Comparison of ENCODE assay signal across 30 cellular contexts in the genomic region with DNA sequence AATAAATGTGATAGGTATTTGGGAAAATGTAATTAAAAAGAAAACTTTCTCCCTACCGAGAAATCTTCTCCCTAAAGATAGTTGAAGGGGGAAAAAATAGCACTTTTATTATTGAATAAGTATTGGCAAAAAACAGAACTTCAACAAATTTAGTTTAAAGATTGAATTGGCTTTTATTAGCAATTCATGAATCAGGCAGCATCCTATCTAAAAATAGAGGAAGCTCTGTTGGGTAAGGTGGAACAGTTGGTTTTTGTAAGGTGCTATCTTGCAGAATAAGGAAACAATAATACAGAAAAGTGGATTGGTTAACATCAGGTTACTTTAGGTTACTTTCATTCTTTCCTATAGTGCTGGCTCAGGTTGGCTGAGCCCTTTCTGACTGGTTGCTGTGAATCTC.
"Had no signal": no experiment of that assay in that cellular context is flagged by ENCODE, and none has a peak within 500 bp of the region (broad histone marks: within the 10 kb centered on the region; RNA-seq: fewer than 3 reads in every experiment).

No MANE protein-coding gene starts in this region.

- H3K9me3 ChIP-seq: adrenal gland, ascending aorta, body of pancreas, breast epithelium had no signal

- H3K27ac ChIP-seq: adrenal gland, ascending aorta, body of pancreas, brain microvascular endothelial cell, breast epithelium, cardiac muscle cell had no signal

- H3K4me3 ChIP-seq: adrenal gland, ascending aorta, body of pancreas, breast epithelium, cardiac muscle cell had no signal

- H3K36me3 ChIP-seq: adrenal gland, ascending aorta, brain microvascular endothelial cell, breast epithelium, cardiac muscle cell had no signal

- DNase-seq: activated effector memory CD4-positive, alpha-beta T cell treated with anti-CD3 and anti-CD28 coated beads, Interleukin-2, amount 50 U/mL, for 16 hours; activated effector memory CD4-positive, alpha-beta T cell treated with Interleukin-2 at 50 U/mL for 16 hours; activated gamma-delta T cell; activated gamma-delta T cell treated with Interleukin-2 at 50 U/mL for 16 hours; activated naive CD4-positive, alpha-beta T cell; activated naive CD4-positive, alpha-beta T cell treated with anti-CD3 and anti-CD28 coated beads for 36 hours; activated naive CD4-positive, alpha-beta T cell treated with anti-CD3 and anti-CD28 coated beads, Interleukin-2, amount 10 ng/mL, durations not matched to agents 7 days and 5 days; activated naive CD4-positive, alpha-beta T cell treated with anti-CD3 and anti-CD28 coated beads, Interleukin-2, amount 50 U/mL, for 16 hours; activated naive CD4-positive, alpha-beta T cell treated with Interleukin-2 at 50 U/mL for 16 hours; activated naive CD8-positive, alpha-beta T cell treated with anti-CD3 and anti-CD28 coated beads for 36 hours; activated naive CD8-positive, alpha-beta T cell treated with anti-CD3 and anti-CD28 coated beads, Interleukin-2, amount 10 ng/mL, durations not matched to agents 7 days and 5 days; activated naive CD8-positive, alpha-beta T cell treated with anti-CD3 and anti-CD28 coated beads, Interleukin-2, amount 50 U/mL, for 24 hours; activated T-cell treated with anti-CD3 and anti-CD28 coated beads, Interleukin-2, amount 50 U/mL, for 1 hour; activated T-cell treated with anti-CD3 and anti-CD28 coated beads, Interleukin-2, amount 50 U/mL, for 24 hours; activated T-cell treated with anti-CD3 and anti-CD28 coated beads, Interleukin-2, amount 50 U/mL, for 4 hours; activated T-cell treated with anti-CD3 and anti-CD28 coated beads, Interleukin-2, amount 50 U/mL, for 48 hours; activated T-cell treated with anti-CD3 and anti-CD28 coated beads, Interleukin-2, amount 50 U/mL, for 72 hours; adrenal gland; amniotic stem cell; amygdala; anterior cingulate cortex; aorta; body of pancreas; brain microvascular endothelial cell; caudate nucleus; central memory CD4-positive, alpha-beta T cell; cerebellar nuclear complex had no signal

- H3K4me1 ChIP-seq: adrenal gland, ascending aorta, body of pancreas, breast epithelium had no signal
